8 cellular contexts compared by ENCODE assay signal in the genomic region with DNA sequence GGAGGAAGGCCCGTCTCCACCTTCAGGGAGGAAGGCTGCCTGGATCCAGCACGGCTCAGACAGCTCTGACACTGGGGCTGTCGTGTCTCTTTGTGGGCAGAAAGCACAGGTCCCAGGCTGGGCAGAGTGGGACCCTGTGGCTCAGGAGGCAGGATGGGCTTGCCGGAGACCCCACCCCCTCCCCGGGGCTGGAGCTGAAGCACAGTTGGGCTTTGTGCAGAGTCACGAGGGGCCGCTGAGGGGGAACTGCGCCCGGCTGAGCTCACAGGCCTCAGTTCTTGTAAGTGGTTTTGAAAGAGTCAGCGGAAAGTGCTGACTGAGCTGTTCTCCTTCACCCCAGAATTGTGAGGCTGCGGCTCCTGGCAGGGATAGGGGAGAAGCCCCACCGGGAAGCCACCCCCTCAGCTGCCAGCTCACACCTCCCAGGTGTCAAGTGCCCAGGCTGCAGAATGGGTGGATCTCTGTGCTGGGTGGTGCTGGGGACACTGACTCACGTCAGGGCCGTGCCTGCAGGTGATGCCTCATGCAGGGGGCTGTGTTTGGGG. TPM values are rescaled to one million over a fixed set of nuclear protein-coding genes. Genes with fewer than 3 reads are reported as not detected.
DNase-seq lines count a peak whose midpoint lies in the region; ATAC-seq and TF ChIP-seq lines count a peak whose summit lies in the region.

No MANE protein-coding gene starts in this region.

- H3K36me3 ChIP-seq in H7 (replicated peaks; ENCODE audit: control insufficient read depth, insufficient read depth, low read length) (no peaks in the 10 kb centered on the region), psoas muscle (ENCODE audit: insufficient read depth in 1 of 2, low read depth in 1 of 2) (no peaks in the 10 kb centered on the region)

- DNase-seq in H7: peak; percentile 84
- DNase-seq in activated CD4-positive, alpha-beta T cell treated with anti-CD3 and anti-CD28 coated beads for 48 hours: peak; percentile 64
- peak; percentile 37 for DNase-seq in fibroblast of mammary gland (ENCODE audit: low read depth)
- DNase-seq in osteocyte (ENCODE audit: extremely low spot score, unreplicated experiment): no peak
- DNase-seq in psoas muscle: no peak
- DNase-seq in NCI-H1092 treated with DMSO at 0.1 percent for 48 hours (lab: John Stamatoyannopoulos, UW): no peak
- no peak for DNase-seq in HuH-7.5 (ENCODE audit: low spot score)

- TF ChIP-seq CTCF in fibroblast of mammary gland (conservative IDR thresholded peaks at IDR 0.05; ENCODE audit: control insufficient read depth, insufficient read depth, low read depth, low read length) (no peak), osteocyte (IDR thresholded peaks at IDR 0.05) (no peak), psoas muscle (IDR thresholded peaks at IDR 0.05) (no peak)

- H3K9me3 Mint-ChIP-seq in osteocyte (ENCODE audit: unreplicated experiment): no peaks in the 10 kb centered on the region

- H3K4me1 ChIP-seq in psoas muscle: no peaks in the 10 kb centered on the region

- H3K27ac ChIP-seq in psoas muscle: no peak overlapping the region

- no peaks in the 10 kb centered on the region for H3K27me3 Mint-ChIP-seq in osteocyte (ENCODE audit: unreplicated experiment)

- intact Hi-C loops in psoas muscle (cut with DNase I): no loop called here

- 62 to 69% (median 67%) methylated on average over 14 of the region's 14 CpGs for WGBS in psoas muscle, 3 donors

- H3K4me3 ChIP-seq in H7 (ENCODE audit: insufficient read depth, low read depth, low read length) (no peak overlapping the region), fibroblast of mammary gland (ENCODE audit: control insufficient read depth, low read depth, low read length) (no peak overlapping the region), psoas muscle (no peak overlapping the region)

- H3K4me3 Mint-ChIP-seq in osteocyte (ENCODE audit: unreplicated experiment): no peak overlapping the region

- H3K27ac Mint-ChIP-seq in osteocyte (ENCODE audit: unreplicated experiment): peak overlapping the region; percentile 61

- H3K9me3 ChIP-seq in psoas muscle: no peaks in the 10 kb centered on the region

- ATAC-seq in psoas muscle (no peak), HG02870 (IDR thresholded peaks at IDR 0.05; ENCODE audit: unreplicated experiment) (no peak)

- H3K27me3 ChIP-seq in H7 (ENCODE audit: control insufficient read depth, insufficient read depth, low read length) (no peaks in the 10 kb centered on the region), psoas muscle (ENCODE audit: insufficient read depth in 3 of 3, low read length in 2 of 3) (no peaks in the 10 kb centered on the region)

- H3K4me1 Mint-ChIP-seq in osteocyte (ENCODE audit: unreplicated experiment): peaks cover 35% of the 10 kb centered on the region

- H3K36me3 Mint-ChIP-seq in osteocyte (ENCODE audit: unreplicated experiment): no peaks in the 10 kb centered on the region

RNA-seq across cellular contexts. Expression of a gene that starts 12.2 kb away (rescaled TPM):
- total RNA-seq in H7 (2014; rRNA removed; shearing (Covaris generic)): 12.5 and 13.8 TPM in 2 replicates
- total RNA-seq in osteocyte: 14.5 and 14.8 TPM in 2 replicates
- 1 to 10 TPM; 2.1 to 5.7 (median 4.0) TPM for total RNA-seq in psoas muscle
- 1 to 10 TPM; 1.7 to 4.8 (median 2.2) TPM for polyA plus RNA-seq in psoas muscle

Comparison
In these comparisons a context has a peak if more than half of its experiments do, and no peak if none do; other contexts are left out.
1. DNase-seq: peak in H7 (single experiment), activated CD4-positive, alpha-beta T cell treated with anti-CD3 and anti-CD28 coated beads for 48 hours (single experiment) and fibroblast of mammary gland (single experiment); none in osteocyte (single experiment), psoas muscle (0 of 2), NCI-H1092 treated with DMSO at 0.1 percent for 48 hours (single experiment) and HuH-7.5 (single experiment).